In genomic region chr7:7967909-7968543, GRCh38 we compare ENCODE assay signal across 8 cellular contexts. TPM values are rescaled to one million over a fixed set of nuclear protein-coding genes. Genes with fewer than 3 reads are reported as not detected.
DNase-seq lines count a peak whose midpoint lies in the region; ATAC-seq and TF ChIP-seq lines count a peak whose summit lies in the region.

No MANE protein-coding gene starts in this region.

- CTCF ChIA-PET in AG04450 (lab: Charles Lee) (interaction anchor here (0.6 to 1.8 kb wide), 4 partner anchors 10 to 287 kb away, joined by 3 read pairs; no protein-coding TSS in a partner anchor), MCF 10A (lab: Yijun Ruan, JAX) (interaction anchor here (0.6 to 2.8 kb wide), 10 partner anchors 13 to 287 kb away, joined by 3 to 15 read pairs (median 4); no protein-coding TSS in a partner anchor)

- no peaks in the 10 kb centered on the region for H3K27me3 Mint-ChIP-seq in MCF 10A (ENCODE audit: insufficient read depth, unreplicated experiment)

- H3K9me3 Mint-ChIP-seq in MCF 10A (ENCODE audit: unreplicated experiment): no peaks in the 10 kb centered on the region

- POLR2A ChIA-PET in AG04450 (lab: Yijun Ruan, JAX): interaction anchor here (0.6 to 1.0 kb wide), 5 partner anchors 10 to 286 kb away, joined by 3 to 6 read pairs (median 3); no protein-coding TSS in a partner anchor
- POLR2A ChIA-PET in MCF 10A (lab: Yijun Ruan, JAX): interaction anchor here (0.6 to 5.7 kb wide), 28 partner anchors 9 to 522 kb away, joined by 3 to 80 read pairs (median 4); partner anchors contain the start of gene UMAD1

- H3K9me3 ChIP-seq in AG04450 (ENCODE audit: control insufficient read depth, insufficient read depth, low read length) (no peaks in the 10 kb centered on the region), HUES6 (ENCODE audit: control insufficient read depth, insufficient read depth, low read depth, low read length) (no peaks in the 10 kb centered on the region), mucosa of rectum (ENCODE audit: control insufficient read depth in 2 of 2, low read length in 2 of 2) (no peaks in the 10 kb centered on the region)

- no peaks in the 10 kb centered on the region for H3K27me3 ChIP-seq in AG04450 (ENCODE audit: control insufficient read depth, insufficient read depth, low read length)
- H3K27me3 ChIP-seq in HUES6 (ENCODE audit: control insufficient read depth, insufficient read depth, low read length): no peaks in the 10 kb centered on the region
- no peaks in the 10 kb centered on the region for H3K27me3 ChIP-seq in mucosa of rectum (ENCODE audit: control insufficient read depth in 2 of 2, insufficient read depth in 2 of 2, low read length in 2 of 2)

- H3K4me3 ChIP-seq in AG04450 (ENCODE audit: low read depth, low read length) (peak overlapping the region; percentile 90), HUES6 (ENCODE audit: low read depth, low read length) (peak overlapping the region; percentile 77), mucosa of rectum (ENCODE audit: low read length in 2 of 2) (peak overlapping the region; percentile 90 to 93)

- no peak overlapping the region for H3K4me3 Mint-ChIP-seq in MCF 10A (ENCODE audit: unreplicated experiment)

- TF ChIP-seq CTCF in AG04450 (IDR thresholded peaks at IDR 0.05; ENCODE audit: low read depth, low read length) (no peak), MCF 10A (IDR thresholded peaks at IDR 0.05; ENCODE audit: unreplicated experiment) (no peak)

- intact Hi-C loops in MCF 10A (cut with micrococcal nuclease): loop anchor here (1.0 to 10.0 kb wide), 4 partner anchors 106 to 403 kb away; partner anchors contain the start of gene MIOS

- H3K4me1 Mint-ChIP-seq in MCF 10A (ENCODE audit: insufficient read depth, unreplicated experiment): peaks cover 5% of the 10 kb centered on the region

- H3K4me1 ChIP-seq in HUES6 (ENCODE audit: control insufficient read depth, insufficient read depth, low read length) (peaks cover 24% of the 10 kb centered on the region), mucosa of rectum (ENCODE audit: control insufficient read depth in 2 of 2, insufficient read depth in 2 of 2, low read length in 2 of 2) (peaks cover 0 to 8% of the 10 kb centered on the region in 2 donors)

- BruUV-seq in MCF 10A (replicated peaks; lab: Mats Ljungman, UMichigan): no TSS peak

- ATAC-seq in HG03457 (IDR thresholded peaks at IDR 0.05; ENCODE audit: unreplicated experiment) (no peak), GM21447 (IDR thresholded peaks at IDR 0.05; ENCODE audit: unreplicated experiment) (no peak)

- H3K36me3 ChIP-seq in HUES6 (ENCODE audit: control insufficient read depth, insufficient read depth, low read length): no peaks in the 10 kb centered on the region
- no peaks in the 10 kb centered on the region for H3K36me3 ChIP-seq in mucosa of rectum (ENCODE audit: control insufficient read depth in 2 of 2, insufficient read depth in 2 of 2, low read length in 2 of 2)

- H3K36me3 Mint-ChIP-seq in MCF 10A (ENCODE audit: insufficient read depth, unreplicated experiment): no peaks in the 10 kb centered on the region

- H3K27ac ChIP-seq in AG04450 (ENCODE audit: low read depth, low read length) (no peak overlapping the region), HUES6 (ENCODE audit: low read depth, low read length) (no peak overlapping the region), mucosa of rectum (ENCODE audit: low read depth in 2 of 2, low read length in 2 of 2) (peak overlapping the region; percentile 31 to 96)

- peak overlapping the region; percentile 11 for H3K27ac Mint-ChIP-seq in MCF 10A (ENCODE audit: low read depth, unreplicated experiment)

- no peak for DNase-seq in AG04450 (ENCODE audit: low read depth, low spot score)
- DNase-seq in MCF 10A (ENCODE audit: unreplicated experiment): no peak
- DNase-seq in COLO829 (ENCODE audit: low spot score): no peak
- DNase-seq in H4 (ENCODE audit: low spot score): no peak

- H3K9ac ChIP-seq in HUES6 (ENCODE audit: low read length) (peak overlapping the region; percentile 51), mucosa of rectum (ENCODE audit: low read depth in 1 of 2, low read length in 2 of 2) (peak overlapping the region; percentile 65 to 75)

RNA-seq across cellular contexts. Expression of gene GLCCI1, which starts 0.6 kb away (rescaled TPM):
- 8.1 and 13.5 TPM in 2 replicates for polyA plus RNA-seq in AG04450 (2011; rRNA removed)
- 32.3 and 32.9 TPM in 2 replicates for polyA minus RNA-seq in AG04450 (2011; rRNA and poly(A)+ RNA removed)
- 5.3 and 7.4 TPM in 2 replicates for total RNA-seq in MCF 10A (2022)
- 6.7 and 8.1 TPM in 2 replicates for total RNA-seq in H4 (2014; rRNA removed; shearing (Covaris generic))

Comparison
In these comparisons a context has a peak if more than half of its experiments do, and no peak if none do; other contexts are left out.
1. H3K27ac ChIP-seq: peak in mucosa of rectum (2 of 2); none in AG04450 (single experiment) and HUES6 (single experiment).
2. Peak in every context shown above with its lines, with median percentiles within 50 percentile points of each other: H3K4me3 ChIP-seq.